Comparison of ENCODE assay signal across 1 cellular context in the genomic region with DNA sequence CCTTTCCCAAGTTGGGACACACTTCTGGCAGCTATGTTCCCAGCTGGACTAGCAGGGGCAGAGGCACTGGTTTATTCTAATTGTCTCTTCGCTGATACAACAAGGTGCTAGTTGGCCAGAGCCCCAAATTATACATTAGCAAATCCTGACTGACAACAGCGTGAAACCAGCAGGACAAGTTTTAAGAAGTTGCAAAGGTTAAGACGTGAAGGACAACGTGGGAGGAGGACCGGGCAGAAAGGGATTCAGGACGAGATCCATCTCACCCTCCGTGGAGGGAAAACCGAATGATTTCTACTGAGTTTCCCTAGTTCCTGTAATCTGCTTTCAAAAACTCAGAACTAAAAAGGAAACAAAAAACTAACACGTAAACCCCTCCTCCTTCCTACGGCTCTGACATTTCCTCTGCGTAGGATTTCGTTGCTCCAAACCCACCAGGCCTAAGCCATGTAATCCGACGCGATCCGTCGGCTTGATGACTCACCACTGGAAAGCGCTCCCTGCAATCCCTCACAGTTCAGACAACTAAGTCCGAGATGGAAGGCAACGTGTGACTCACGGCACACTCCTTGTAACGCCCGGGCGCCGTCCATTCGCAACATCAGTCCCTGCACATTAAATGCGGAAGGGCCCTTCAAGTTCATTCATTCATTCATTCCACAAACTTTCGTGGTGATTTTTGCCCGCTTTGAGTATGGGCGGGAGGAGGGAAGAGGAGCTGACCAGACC.
TF ChIP-seq lines count a peak whose summit lies in the region.

No MANE protein-coding gene starts in this region.

TF ChIP-seq in HepG2, 621 proteins besides CTCF, POLR2A, EP300 and RAD21 (continued from another document and continues in another):
- TF ChIP-seq, protein P1, sequence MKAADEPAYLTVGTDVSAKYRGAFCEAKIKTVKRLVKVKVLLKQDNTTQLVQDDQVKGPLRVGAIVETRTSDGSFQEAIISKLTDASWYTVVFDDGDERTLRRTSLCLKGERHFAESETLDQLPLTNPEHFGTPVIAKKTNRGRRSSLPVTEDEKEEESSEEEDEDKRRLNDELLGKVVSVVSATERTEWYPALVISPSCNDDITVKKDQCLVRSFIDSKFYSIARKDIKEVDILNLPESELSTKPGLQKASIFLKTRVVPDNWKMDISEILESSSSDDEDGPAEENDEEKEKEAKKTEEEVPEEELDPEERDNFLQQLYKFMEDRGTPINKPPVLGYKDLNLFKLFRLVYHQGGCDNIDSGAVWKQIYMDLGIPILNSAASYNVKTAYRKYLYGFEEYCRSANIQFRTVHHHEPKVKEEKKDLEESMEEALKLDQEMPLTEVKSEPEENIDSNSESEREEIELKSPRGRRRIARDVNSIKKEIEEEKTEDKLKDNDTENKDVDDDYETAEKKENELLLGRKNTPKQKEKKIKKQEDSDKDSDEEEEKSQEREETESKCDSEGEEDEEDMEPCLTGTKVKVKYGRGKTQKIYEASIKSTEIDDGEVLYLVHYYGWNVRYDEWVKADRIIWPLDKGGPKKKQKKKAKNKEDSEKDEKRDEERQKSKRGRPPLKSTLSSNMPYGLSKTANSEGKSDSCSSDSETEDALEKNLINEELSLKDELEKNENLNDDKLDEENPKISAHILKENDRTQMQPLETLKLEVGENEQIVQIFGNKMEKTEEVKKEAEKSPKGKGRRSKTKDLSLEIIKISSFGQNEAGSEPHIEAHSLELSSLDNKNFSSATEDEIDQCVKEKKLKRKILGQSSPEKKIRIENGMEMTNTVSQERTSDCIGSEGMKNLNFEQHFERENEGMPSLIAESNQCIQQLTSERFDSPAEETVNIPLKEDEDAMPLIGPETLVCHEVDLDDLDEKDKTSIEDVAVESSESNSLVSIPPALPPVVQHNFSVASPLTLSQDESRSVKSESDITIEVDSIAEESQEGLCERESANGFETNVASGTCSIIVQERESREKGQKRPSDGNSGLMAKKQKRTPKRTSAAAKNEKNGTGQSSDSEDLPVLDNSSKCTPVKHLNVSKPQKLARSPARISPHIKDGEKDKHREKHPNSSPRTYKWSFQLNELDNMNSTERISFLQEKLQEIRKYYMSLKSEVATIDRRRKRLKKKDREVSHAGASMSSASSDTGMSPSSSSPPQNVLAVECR (CRISPR knock-in tag; IDR thresholded peaks at IDR 0.05; ENCODE audit: borderline replicate concordance): peak; percentile 64
- no peak for TF ChIP-seq TRIM24 (CRISPR knock-in tag; IDR thresholded peaks at IDR 0.05)
- TF ChIP-seq, protein P2, sequence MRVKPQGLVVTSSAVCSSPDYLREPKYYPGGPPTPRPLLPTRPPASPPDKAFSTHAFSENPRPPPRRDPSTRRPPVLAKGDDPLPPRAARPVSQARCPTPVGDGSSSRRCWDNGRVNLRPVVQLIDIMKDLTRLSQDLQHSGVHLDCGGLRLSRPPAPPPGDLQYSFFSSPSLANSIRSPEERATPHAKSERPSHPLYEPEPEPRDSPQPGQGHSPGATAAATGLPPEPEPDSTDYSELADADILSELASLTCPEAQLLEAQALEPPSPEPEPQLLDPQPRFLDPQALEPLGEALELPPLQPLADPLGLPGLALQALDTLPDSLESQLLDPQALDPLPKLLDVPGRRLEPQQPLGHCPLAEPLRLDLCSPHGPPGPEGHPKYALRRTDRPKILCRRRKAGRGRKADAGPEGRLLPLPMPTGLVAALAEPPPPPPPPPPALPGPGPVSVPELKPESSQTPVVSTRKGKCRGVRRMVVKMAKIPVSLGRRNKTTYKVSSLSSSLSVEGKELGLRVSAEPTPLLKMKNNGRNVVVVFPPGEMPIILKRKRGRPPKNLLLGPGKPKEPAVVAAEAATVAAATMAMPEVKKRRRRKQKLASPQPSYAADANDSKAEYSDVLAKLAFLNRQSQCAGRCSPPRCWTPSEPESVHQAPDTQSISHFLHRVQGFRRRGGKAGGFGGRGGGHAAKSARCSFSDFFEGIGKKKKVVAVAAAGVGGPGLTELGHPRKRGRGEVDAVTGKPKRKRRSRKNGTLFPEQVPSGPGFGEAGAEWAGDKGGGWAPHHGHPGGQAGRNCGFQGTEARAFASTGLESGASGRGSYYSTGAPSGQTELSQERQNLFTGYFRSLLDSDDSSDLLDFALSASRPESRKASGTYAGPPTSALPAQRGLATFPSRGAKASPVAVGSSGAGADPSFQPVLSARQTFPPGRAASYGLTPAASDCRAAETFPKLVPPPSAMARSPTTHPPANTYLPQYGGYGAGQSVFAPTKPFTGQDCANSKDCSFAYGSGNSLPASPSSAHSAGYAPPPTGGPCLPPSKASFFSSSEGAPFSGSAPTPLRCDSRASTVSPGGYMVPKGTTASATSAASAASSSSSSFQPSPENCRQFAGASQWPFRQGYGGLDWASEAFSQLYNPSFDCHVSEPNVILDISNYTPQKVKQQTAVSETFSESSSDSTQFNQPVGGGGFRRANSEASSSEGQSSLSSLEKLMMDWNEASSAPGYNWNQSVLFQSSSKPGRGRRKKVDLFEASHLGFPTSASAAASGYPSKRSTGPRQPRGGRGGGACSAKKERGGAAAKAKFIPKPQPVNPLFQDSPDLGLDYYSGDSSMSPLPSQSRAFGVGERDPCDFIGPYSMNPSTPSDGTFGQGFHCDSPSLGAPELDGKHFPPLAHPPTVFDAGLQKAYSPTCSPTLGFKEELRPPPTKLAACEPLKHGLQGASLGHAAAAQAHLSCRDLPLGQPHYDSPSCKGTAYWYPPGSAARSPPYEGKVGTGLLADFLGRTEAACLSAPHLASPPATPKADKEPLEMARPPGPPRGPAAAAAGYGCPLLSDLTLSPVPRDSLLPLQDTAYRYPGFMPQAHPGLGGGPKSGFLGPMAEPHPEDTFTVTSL (CRISPR knock-in tag; IDR thresholded peaks at IDR 0.05; ENCODE audit: borderline replicate concordance): no peak
- TF ChIP-seq, protein P3, sequence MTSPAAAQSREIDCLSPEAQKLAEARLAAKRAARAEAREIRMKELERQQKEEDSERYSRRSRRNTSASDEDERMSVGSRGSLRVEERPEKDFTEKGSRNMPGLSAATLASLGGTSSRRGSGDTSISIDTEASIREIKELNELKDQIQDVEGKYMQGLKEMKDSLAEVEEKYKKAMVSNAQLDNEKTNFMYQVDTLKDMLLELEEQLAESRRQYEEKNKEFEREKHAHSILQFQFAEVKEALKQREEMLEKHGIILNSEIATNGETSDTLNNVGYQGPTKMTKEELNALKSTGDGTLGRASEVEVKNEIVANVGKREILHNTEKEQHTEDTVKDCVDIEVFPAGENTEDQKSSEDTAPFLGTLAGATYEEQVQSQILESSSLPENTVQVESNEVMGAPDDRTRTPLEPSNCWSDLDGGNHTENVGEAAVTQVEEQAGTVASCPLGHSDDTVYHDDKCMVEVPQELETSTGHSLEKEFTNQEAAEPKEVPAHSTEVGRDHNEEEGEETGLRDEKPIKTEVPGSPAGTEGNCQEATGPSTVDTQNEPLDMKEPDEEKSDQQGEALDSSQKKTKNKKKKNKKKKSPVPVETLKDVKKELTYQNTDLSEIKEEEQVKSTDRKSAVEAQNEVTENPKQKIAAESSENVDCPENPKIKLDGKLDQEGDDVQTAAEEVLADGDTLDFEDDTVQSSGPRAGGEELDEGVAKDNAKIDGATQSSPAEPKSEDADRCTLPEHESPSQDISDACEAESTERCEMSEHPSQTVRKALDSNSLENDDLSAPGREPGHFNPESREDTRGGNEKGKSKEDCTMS (CRISPR knock-in tag; conservative IDR thresholded peaks at IDR 0.05): no peak
- no peak for TF ChIP-seq RORA (CRISPR knock-in tag; IDR thresholded peaks at IDR 0.05)
- TF ChIP-seq, protein P4, sequence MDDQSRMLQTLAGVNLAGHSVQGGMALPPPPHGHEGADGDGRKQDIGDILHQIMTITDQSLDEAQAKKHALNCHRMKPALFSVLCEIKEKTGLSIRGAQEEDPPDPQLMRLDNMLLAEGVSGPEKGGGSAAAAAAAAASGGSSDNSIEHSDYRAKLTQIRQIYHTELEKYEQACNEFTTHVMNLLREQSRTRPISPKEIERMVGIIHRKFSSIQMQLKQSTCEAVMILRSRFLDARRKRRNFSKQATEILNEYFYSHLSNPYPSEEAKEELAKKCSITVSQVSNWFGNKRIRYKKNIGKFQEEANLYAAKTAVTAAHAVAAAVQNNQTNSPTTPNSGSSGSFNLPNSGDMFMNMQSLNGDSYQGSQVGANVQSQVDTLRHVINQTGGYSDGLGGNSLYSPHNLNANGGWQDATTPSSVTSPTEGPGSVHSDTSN (CRISPR knock-in tag; IDR thresholded peaks at IDR 0.05; ENCODE audit: borderline replicate concordance): no peak
- TF ChIP-seq, protein P5, sequence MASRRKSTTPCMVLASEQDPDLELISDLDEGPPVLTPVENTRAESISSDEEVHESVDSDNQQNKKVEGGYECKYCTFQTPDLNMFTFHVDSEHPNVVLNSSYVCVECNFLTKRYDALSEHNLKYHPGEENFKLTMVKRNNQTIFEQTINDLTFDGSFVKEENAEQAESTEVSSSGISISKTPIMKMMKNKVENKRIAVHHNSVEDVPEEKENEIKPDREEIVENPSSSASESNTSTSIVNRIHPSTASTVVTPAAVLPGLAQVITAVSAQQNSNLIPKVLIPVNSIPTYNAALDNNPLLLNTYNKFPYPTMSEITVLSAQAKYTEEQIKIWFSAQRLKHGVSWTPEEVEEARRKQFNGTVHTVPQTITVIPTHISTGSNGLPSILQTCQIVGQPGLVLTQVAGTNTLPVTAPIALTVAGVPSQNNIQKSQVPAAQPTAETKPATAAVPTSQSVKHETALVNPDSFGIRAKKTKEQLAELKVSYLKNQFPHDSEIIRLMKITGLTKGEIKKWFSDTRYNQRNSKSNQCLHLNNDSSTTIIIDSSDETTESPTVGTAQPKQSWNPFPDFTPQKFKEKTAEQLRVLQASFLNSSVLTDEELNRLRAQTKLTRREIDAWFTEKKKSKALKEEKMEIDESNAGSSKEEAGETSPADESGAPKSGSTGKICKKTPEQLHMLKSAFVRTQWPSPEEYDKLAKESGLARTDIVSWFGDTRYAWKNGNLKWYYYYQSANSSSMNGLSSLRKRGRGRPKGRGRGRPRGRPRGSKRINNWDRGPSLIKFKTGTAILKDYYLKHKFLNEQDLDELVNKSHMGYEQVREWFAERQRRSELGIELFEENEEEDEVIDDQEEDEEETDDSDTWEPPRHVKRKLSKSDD (CRISPR knock-in tag; IDR thresholded peaks at IDR 0.05; ENCODE audit: low read depth): peak; percentile 40; the same call in 1 of the 2 replicates
- TF ChIP-seq CCDC6 (CRISPR knock-in tag; IDR thresholded peaks at IDR 0.05): no peak
- TF ChIP-seq, protein P6, sequence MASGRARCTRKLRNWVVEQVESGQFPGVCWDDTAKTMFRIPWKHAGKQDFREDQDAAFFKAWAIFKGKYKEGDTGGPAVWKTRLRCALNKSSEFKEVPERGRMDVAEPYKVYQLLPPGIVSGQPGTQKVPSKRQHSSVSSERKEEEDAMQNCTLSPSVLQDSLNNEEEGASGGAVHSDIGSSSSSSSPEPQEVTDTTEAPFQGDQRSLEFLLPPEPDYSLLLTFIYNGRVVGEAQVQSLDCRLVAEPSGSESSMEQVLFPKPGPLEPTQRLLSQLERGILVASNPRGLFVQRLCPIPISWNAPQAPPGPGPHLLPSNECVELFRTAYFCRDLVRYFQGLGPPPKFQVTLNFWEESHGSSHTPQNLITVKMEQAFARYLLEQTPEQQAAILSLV (CRISPR knock-in tag; IDR thresholded peaks at IDR 0.05; ENCODE audit: borderline replicate concordance): no peak
- 0 out of 2 replicates have a peak, but pooled peaks have one; percentile 18 for TF ChIP-seq NFKBIZ (CRISPR knock-in tag; IDR thresholded peaks at IDR 0.05)
- TF ChIP-seq MAFG (CRISPR knock-in tag; IDR thresholded peaks at IDR 0.05): no peak
- TF ChIP-seq, protein P7, sequence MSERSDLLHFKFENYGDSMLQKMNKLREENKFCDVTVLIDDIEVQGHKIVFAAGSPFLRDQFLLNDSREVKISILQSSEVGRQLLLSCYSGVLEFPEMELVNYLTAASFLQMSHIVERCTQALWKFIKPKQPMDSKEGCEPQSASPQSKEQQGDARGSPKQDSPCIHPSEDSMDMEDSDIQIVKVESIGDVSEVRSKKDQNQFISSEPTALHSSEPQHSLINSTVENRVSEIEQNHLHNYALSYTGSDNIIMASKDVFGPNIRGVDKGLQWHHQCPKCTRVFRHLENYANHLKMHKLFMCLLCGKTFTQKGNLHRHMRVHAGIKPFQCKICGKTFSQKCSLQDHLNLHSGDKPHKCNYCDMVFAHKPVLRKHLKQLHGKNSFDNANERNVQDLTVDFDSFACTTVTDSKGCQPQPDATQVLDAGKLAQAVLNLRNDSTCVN (CRISPR knock-in tag; IDR thresholded peaks at IDR 0.05; ENCODE audit: borderline replicate concordance): no peak
- no peak for TF ChIP-seq TBX2 (CRISPR knock-in tag; IDR thresholded peaks at IDR 0.05; ENCODE audit: borderline replicate concordance)
- no peak for TF ChIP-seq ZNF510 (CRISPR knock-in tag; IDR thresholded peaks at IDR 0.05; ENCODE audit: low read depth)
- TF ChIP-seq, protein P8, sequence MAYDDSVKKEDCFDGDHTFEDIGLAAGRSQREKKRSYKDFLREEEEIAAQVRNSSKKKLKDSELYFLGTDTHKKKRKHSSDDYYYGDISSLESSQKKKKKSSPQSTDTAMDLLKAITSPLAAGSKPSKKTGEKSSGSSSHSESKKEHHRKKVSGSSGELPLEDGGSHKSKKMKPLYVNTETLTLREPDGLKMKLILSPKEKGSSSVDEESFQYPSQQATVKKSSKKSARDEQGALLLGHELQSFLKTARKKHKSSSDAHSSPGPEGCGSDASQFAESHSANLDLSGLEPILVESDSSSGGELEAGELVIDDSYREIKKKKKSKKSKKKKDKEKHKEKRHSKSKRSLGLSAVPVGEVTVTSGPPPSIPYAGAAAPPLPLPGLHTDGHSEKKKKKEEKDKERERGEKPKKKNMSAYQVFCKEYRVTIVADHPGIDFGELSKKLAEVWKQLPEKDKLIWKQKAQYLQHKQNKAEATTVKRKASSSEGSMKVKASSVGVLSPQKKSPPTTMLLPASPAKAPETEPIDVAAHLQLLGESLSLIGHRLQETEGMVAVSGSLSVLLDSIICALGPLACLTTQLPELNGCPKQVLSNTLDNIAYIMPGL (CRISPR knock-in tag; IDR thresholded peaks at IDR 0.05; ENCODE audit: borderline replicate concordance in 1 of 2, low read depth in 1 of 2): peak; percentile 41 to 66; a peak in 3 of 4 replicates
- TF ChIP-seq, protein P9, sequence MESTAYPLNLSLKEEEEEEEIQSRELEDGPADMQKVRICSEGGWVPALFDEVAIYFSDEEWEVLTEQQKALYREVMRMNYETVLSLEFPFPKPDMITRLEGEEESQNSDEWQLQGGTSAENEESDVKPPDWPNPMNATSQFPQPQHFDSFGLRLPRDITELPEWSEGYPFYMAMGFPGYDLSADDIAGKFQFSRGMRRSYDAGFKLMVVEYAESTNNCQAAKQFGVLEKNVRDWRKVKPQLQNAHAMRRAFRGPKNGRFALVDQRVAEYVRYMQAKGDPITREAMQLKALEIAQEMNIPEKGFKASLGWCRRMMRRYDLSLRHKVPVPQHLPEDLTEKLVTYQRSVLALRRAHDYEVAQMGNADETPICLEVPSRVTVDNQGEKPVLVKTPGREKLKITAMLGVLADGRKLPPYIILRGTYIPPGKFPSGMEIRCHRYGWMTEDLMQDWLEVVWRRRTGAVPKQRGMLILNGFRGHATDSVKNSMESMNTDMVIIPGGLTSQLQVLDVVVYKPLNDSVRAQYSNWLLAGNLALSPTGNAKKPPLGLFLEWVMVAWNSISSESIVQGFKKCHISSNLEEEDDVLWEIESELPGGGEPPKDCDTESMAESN (CRISPR knock-in tag; conservative IDR thresholded peaks at IDR 0.05): 0 out of 2 replicates have a peak, but pooled peaks have one; percentile 28
- peak; percentile 56 for TF ChIP-seq RBM22 (optimal IDR thresholded peaks at IDR 0.05; ENCODE audit: low read length)
- TF ChIP-seq RFX1 (IDR thresholded peaks at IDR 0.05): no peak
- peak; percentile 54; the same call in 1 of the 2 replicates for TF ChIP-seq HDAC1 (CRISPR knock-in tag; IDR thresholded peaks at IDR 0.05)
- TF ChIP-seq, protein P10, sequence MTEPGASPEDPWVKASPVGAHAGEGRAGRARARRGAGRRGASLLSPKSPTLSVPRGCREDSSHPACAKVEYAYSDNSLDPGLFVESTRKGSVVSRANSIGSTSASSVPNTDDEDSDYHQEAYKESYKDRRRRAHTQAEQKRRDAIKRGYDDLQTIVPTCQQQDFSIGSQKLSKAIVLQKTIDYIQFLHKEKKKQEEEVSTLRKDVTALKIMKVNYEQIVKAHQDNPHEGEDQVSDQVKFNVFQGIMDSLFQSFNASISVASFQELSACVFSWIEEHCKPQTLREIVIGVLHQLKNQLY (CRISPR knock-in tag; IDR thresholded peaks at IDR 0.05): no peak
- no peak for TF ChIP-seq CCAR2 (optimal IDR thresholded peaks at IDR 0.05; ENCODE audit: low read depth, low read length)
- TF ChIP-seq ZSCAN29 (CRISPR knock-in tag; conservative IDR thresholded peaks at IDR 0.05): no peak
- TF ChIP-seq EZH2 (conservative IDR thresholded peaks at IDR 0.05; ENCODE audit: low read depth, low read length): no peak
- TF ChIP-seq ZBTB21 (CRISPR knock-in tag; IDR thresholded peaks at IDR 0.05): peak; percentile 77
